Comparison of ENCODE assay signal across 8 cellular contexts in the genomic region with DNA sequence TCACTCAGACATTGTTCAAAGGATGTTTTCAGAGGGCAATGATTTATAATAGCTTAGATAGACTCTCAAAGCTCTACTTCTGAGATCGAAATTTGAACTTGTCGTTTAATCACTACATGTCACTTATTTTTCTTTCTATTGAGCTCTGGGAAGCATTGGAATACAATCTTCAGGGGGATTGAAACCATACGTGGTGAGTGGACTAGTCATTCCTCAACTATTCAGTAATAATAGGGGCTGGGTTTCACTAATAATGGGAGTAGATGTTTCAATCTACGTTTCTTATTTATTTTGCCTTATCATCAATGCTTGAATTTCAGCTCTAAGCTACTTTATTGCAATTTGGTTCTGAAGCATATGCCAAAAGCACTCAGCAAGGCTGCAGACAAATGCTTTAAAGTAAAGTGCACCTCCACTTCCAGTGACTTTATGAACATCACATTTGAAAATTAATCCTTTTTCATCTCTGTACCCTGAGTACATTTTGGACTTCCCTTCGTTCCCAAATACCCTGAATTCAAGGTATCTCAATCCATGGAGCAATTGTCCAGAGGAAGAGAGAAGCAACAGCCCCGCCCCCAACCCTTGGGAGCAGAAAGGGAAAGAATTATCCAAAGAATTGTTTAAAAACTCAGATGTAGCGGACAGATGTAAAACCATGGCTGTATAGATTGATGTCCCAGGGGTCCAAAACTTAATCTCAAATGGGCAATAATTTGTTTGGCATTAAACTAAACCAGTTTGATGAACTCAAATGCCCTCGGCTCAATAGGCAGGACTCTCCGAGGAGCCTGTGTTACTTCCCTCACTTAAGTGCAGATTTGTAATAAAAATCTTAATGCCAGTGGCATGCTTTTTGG.
A peak's percentile ranks its signal among the peaks of the same experiment; 100 is the strongest.
DNase-seq lines count a peak whose midpoint lies in the region; ATAC-seq and TF ChIP-seq lines count a peak whose summit lies in the region.

No MANE protein-coding gene starts in this region.

- H3K4me3 ChIP-seq in breast epithelium, result peak overlapping the region; percentile 78 to 86 (median 85)

- H3K9me3 ChIP-seq in breast epithelium, result no peaks in the 10 kb centered on the region

- H3K27ac Mint-ChIP-seq in activated naive CD4-positive, alpha-beta T cell treated with anti-CD3 and anti-CD28 coated beads, Interleukin-2, amount 10 ng/mL, durations not matched to agents 7 days and 5 days, result peak overlapping the region; percentile 98
- peak overlapping the region; percentile 100 for H3K27ac Mint-ChIP-seq in stimulated activated naive B cell treated with anti-CD40 and anti-IgM and Interleukin-4, amounts not matched to agents 10 μg/mL and 1 μg/mL and 100 μg/mL, for 72 hours

- peak overlapping the region; percentile 94 for H3K4me3 Mint-ChIP-seq in activated naive CD4-positive, alpha-beta T cell treated with anti-CD3 and anti-CD28 coated beads, Interleukin-2, amount 10 ng/mL, durations not matched to agents 7 days and 5 days
- H3K4me3 Mint-ChIP-seq in stimulated activated naive B cell treated with anti-CD40 and anti-IgM and Interleukin-4, amounts not matched to agents 10 μg/mL and 1 μg/mL and 100 μg/mL, for 72 hours, result peak overlapping the region; percentile 83 to 92

- H3K4me1 ChIP-seq in breast epithelium, result no peaks in the 10 kb centered on the region

- H3K9me3 Mint-ChIP-seq in activated naive CD4-positive, alpha-beta T cell treated with anti-CD3 and anti-CD28 coated beads, Interleukin-2, amount 10 ng/mL, durations not matched to agents 7 days and 5 days, result no peaks in the 10 kb centered on the region
- H3K9me3 Mint-ChIP-seq in stimulated activated naive B cell treated with anti-CD40 and anti-IgM and Interleukin-4, amounts not matched to agents 10 μg/mL and 1 μg/mL and 100 μg/mL, for 72 hours, result no peaks in the 10 kb centered on the region

- peak overlapping the region; percentile 91 to 93 for H3K27ac ChIP-seq in breast epithelium

- H3K36me3 ChIP-seq in breast epithelium, result no peaks in the 10 kb centered on the region

- no peak for TF ChIP-seq CTCF in breast epithelium (IDR thresholded peaks at IDR 0.05)

- peaks cover 21% of the 10 kb centered on the region for H3K4me1 Mint-ChIP-seq in activated naive CD4-positive, alpha-beta T cell treated with anti-CD3 and anti-CD28 coated beads, Interleukin-2, amount 10 ng/mL, durations not matched to agents 7 days and 5 days
- peaks cover 35 to 52% of the 10 kb centered on the region in 2 donors for H3K4me1 Mint-ChIP-seq in stimulated activated naive B cell treated with anti-CD40 and anti-IgM and Interleukin-4, amounts not matched to agents 10 μg/mL and 1 μg/mL and 100 μg/mL, for 72 hours

- ATAC-seq in stimulated activated naive B cell treated with anti-CD40 and anti-IgM and Interleukin-4, amounts not matched to agents 10 μg/mL and 1 μg/mL and 100 μg/mL, for 72 hours (replicated peaks), result no peak

- intact Hi-C loops in breast epithelium (cut with DNase I; ENCODE audit: low total_unique reads), result loop anchor here (5.0 kb wide), 1 partner anchor 87 kb away; a partner anchor contains a TSS

- H3K36me3 Mint-ChIP-seq in activated naive CD4-positive, alpha-beta T cell treated with anti-CD3 and anti-CD28 coated beads, Interleukin-2, amount 10 ng/mL, durations not matched to agents 7 days and 5 days, result peaks cover 22% of the 10 kb centered on the region
- peaks cover 32 to 39% of the 10 kb centered on the region in 2 donors for H3K36me3 Mint-ChIP-seq in stimulated activated naive B cell treated with anti-CD40 and anti-IgM and Interleukin-4, amounts not matched to agents 10 μg/mL and 1 μg/mL and 100 μg/mL, for 72 hours

- peak; percentile 48 for DNase-seq in activated naive CD4-positive, alpha-beta T cell treated with anti-CD3 and anti-CD28 coated beads, Interleukin-2, amount 10 ng/mL, durations not matched to agents 7 days and 5 days
- DNase-seq in activated naive CD4-positive, alpha-beta T cell treated with Interleukin-2 at 50 U/mL for 16 hours, result no peak
- DNase-seq in NCI-H510A treated with DMSO at 0.1 percent for 48 hours (lab: John Stamatoyannopoulos, UW) (peak; percentile 67), breast epithelium (ENCODE audit: low spot score in 2 of 2) (peak; percentile 54 to 57), kidney glomerular epithelial cell (lab: John Stamatoyannopoulos, UW) (peak; percentile 64), amniotic stem cell (lab: John Stamatoyannopoulos, UW) (no peak)
- DNase-seq in stimulated activated naive B cell treated with anti-CD40 and anti-IgM and Interleukin-4, amounts not matched to agents 10 μg/mL and 1 μg/mL and 100 μg/mL, for 72 hours, result no peak
- no peak for DNase-seq in activated effector memory CD4-positive, alpha-beta T cell treated with Interleukin-2 at 50 U/mL for 16 hours

- peaks cover 18% of the 10 kb centered on the region for H3K27me3 Mint-ChIP-seq in activated naive CD4-positive, alpha-beta T cell treated with anti-CD3 and anti-CD28 coated beads, Interleukin-2, amount 10 ng/mL, durations not matched to agents 7 days and 5 days
- H3K27me3 Mint-ChIP-seq in stimulated activated naive B cell treated with anti-CD40 and anti-IgM and Interleukin-4, amounts not matched to agents 10 μg/mL and 1 μg/mL and 100 μg/mL, for 72 hours, result peaks cover 0 to 14% of the 10 kb centered on the region in 2 donors

- no peaks in the 10 kb centered on the region for H3K27me3 ChIP-seq in breast epithelium

- CTCF ChIA-PET in activated naive CD4-positive, alpha-beta T cell treated with anti-CD3 and anti-CD28 coated beads, Interleukin-2, amount 10 ng/mL, durations not matched to agents 7 days and 5 days (lab: Charles Lee), result interaction anchor here (2.9 kb wide), 1 partner anchor 31 kb away, joined by 9 read pairs; a partner anchor contains a TSS

- no peak for TF ChIP-seq POLR2A in breast epithelium (IDR thresholded peaks at IDR 0.05)

Comparison
In these comparisons a context has a peak if more than half of its experiments do, and no peak if none do; other contexts are left out.
1. DNase-seq: peak in activated naive CD4-positive, alpha-beta T cell treated with anti-CD3 and anti-CD28 coated beads, Interleukin-2, amount 10 ng/mL, durations not matched to agents 7 days and 5 days (single experiment), NCI-H510A treated with DMSO at 0.1 percent for 48 hours (single experiment), breast epithelium (2 of 2) and kidney glomerular epithelial cell (single experiment); none in activated naive CD4-positive, alpha-beta T cell treated with Interleukin-2 at 50 U/mL for 16 hours (single experiment), stimulated activated naive B cell treated with anti-CD40 and anti-IgM and Interleukin-4, amounts not matched to agents 10 μg/mL and 1 μg/mL and 100 μg/mL, for 72 hours (single experiment), activated effector memory CD4-positive, alpha-beta T cell treated with Interleukin-2 at 50 U/mL for 16 hours (single experiment) and amniotic stem cell (single experiment).